8 cellular contexts compared by ENCODE assay signal in the genomic region with DNA sequence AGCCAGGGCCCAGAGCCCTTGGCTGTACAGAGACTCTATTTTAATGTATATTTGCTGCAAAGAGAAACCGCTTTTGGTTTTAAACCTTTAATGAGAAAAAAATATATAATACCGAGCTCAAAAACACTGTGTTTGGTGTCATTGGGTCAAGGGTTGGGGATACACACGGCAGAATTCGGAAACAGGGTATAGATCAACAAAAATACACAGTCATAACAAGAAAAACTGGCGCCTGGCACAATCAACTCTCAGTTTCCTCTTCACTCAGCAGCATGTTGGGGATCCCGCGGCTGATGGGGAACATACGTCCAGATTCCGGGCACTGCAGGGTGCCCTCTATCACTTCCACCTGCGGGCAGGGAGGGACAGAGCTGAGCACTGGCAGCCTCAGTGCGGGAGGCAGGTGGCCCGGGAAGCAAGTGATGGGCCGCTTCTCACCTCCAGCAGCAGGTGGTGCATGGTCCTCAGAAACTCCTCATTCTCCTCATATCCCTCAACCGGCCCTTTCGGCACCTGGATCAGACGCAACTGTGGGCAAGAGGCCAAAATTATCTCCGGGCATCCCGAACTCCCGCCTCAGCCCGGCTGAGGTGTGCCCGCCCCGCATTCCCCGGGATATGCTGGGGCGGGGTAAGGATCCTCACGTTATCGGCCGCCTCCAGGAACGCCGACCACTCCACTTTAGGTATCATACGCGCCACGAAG. TPM values are rescaled to one million over a fixed set of nuclear protein-coding genes. Genes with fewer than 3 reads are reported as not detected.
DNase-seq lines count a peak whose midpoint lies in the region; ATAC-seq and TF ChIP-seq lines count a peak whose summit lies in the region.
"Not testable (repeated sequence)": the region's sequence is repeated elsewhere in the genome, so short reads cannot be mapped to it uniquely, and the experiment has no call there.

No MANE protein-coding gene starts in this region.

- H3F3A ChIP-seq in MM.1S (ENCODE audit: insufficient read depth, low read length) = peaks cover 39% of the 10 kb centered on the region

- peaks cover 56% of the 10 kb centered on the region for H3K79me2 ChIP-seq in MM.1S (ENCODE audit: low read length)

- H3K27ac Mint-ChIP-seq in CD8-positive, alpha-beta memory T cell = peak overlapping the region; percentile 98 to 100 (median 99)
- peak overlapping the region; percentile 99 for H3K27ac Mint-ChIP-seq in activated naive CD8-positive, alpha-beta T cell
- H3K27ac Mint-ChIP-seq in mesothelial cell of epicardium = peak overlapping the region; percentile 100
- peak overlapping the region; percentile 100 for H3K27ac Mint-ChIP-seq in stimulated activated naive B cell treated with anti-CD40 and anti-IgM and Interleukin-4, amounts not matched to agents 10 μg/mL and 1 μg/mL and 100 μg/mL, for 72 hours

- H3K27ac ChIP-seq in CD8-positive, alpha-beta memory T cell (ENCODE audit: low read depth, low read length) = peak overlapping the region; percentile 97
- H3K27ac ChIP-seq in MM.1S (ENCODE audit: low read length) = peak overlapping the region; percentile 100
- H3K27ac ChIP-seq in esophagus muscularis mucosa (replicated peaks in 1 of 4) = peak overlapping the region; percentile 94 to 99 (median 96)

- peaks cover 14% of the 10 kb centered on the region for H3K4me1 ChIP-seq in CD8-positive, alpha-beta memory T cell (ENCODE audit: insufficient read depth, low read length)
- H3K4me1 ChIP-seq in MM.1S (ENCODE audit: low read length) = not testable (repeated sequence)
- peaks cover 27 to 59% (median 42%) of the 10 kb centered on the region in 4 donors for H3K4me1 ChIP-seq in esophagus muscularis mucosa

- peak overlapping the region; percentile 42 for H3K4me2 ChIP-seq in MM.1S (ENCODE audit: low read depth, low read length)

- 21% methylated on average over 12 of the region's 32 CpGs for WGBS in esophagus muscularis mucosa

- H3K4me3 Mint-ChIP-seq in CD8-positive, alpha-beta memory T cell = peak overlapping the region; percentile 89 to 97 (median 94)
- peak overlapping the region; percentile 97 for H3K4me3 Mint-ChIP-seq in activated naive CD8-positive, alpha-beta T cell
- H3K4me3 Mint-ChIP-seq in mesothelial cell of epicardium = peak overlapping the region; percentile 93
- H3K4me3 Mint-ChIP-seq in stimulated activated naive B cell treated with anti-CD40 and anti-IgM and Interleukin-4, amounts not matched to agents 10 μg/mL and 1 μg/mL and 100 μg/mL, for 72 hours = peak overlapping the region; percentile 94 to 96

- CTCF ChIA-PET in CD8-positive, alpha-beta memory T cell (lab: Charles Lee) = interaction anchor here (0.9 to 3.6 kb wide), 19 partner anchors 12 to 427 kb away, joined by 3 to 61 read pairs (median 4); partner anchors contain the start of genes BAD, CATSPERZ, CCDC88B and ESRRA

- not testable (repeated sequence) for TF ChIP-seq EP300 in esophagus muscularis mucosa (IDR thresholded peaks at IDR 0.05)

- peak overlapping the region; percentile 77 for H3K4me3 ChIP-seq in CD8-positive, alpha-beta memory T cell (ENCODE audit: low read length)
- H3K4me3 ChIP-seq in MM.1S (ENCODE audit: low read length) (peak overlapping the region; percentile 78), esophagus muscularis mucosa (peak overlapping the region; percentile 79 to 95 (median 82))

- TF ChIP-seq POLR2A in esophagus muscularis mucosa (IDR thresholded peaks at IDR 0.05; ENCODE audit: low read depth) = not testable (repeated sequence)

- peak overlapping the region; percentile 92 for H3K9ac ChIP-seq in MM.1S (ENCODE audit: low read length)

- peaks cover 4 to 67% (median 10%) of the 10 kb centered on the region in 3 donors for H3K36me3 Mint-ChIP-seq in CD8-positive, alpha-beta memory T cell
- peaks cover 10% of the 10 kb centered on the region for H3K36me3 Mint-ChIP-seq in activated naive CD8-positive, alpha-beta T cell
- not testable (repeated sequence) for H3K36me3 Mint-ChIP-seq in mesothelial cell of epicardium
- peaks cover 55 to 60% of the 10 kb centered on the region in 2 donors for H3K36me3 Mint-ChIP-seq in stimulated activated naive B cell treated with anti-CD40 and anti-IgM and Interleukin-4, amounts not matched to agents 10 μg/mL and 1 μg/mL and 100 μg/mL, for 72 hours

- H3K36me3 ChIP-seq in CD8-positive, alpha-beta memory T cell (ENCODE audit: insufficient read depth, low read length); MM.1S (replicated peaks; ENCODE audit: insufficient read depth, low read length): not testable (repeated sequence)
- H3K36me3 ChIP-seq in esophagus muscularis mucosa = peaks cover 17 to 49% (median 47%) of the 10 kb centered on the region in 4 donors

- TF ChIP-seq CTCF in MM.1S (IDR thresholded peaks at IDR 0.05; ENCODE audit: low read length) = peak; percentile 41
- not testable (repeated sequence) for TF ChIP-seq CTCF in esophagus muscularis mucosa (IDR thresholded peaks at IDR 0.05); mesothelial cell of epicardium (IDR thresholded peaks at IDR 0.05; ENCODE audit: unreplicated experiment)

- intact Hi-C loops in esophagus muscularis mucosa (cut with DNase I) = not testable (repeated sequence)

- not testable (repeated sequence) for H3K9me3 Mint-ChIP-seq in CD8-positive, alpha-beta memory T cell; activated naive CD8-positive, alpha-beta T cell (ENCODE audit: low read depth); mesothelial cell of epicardium; stimulated activated naive B cell treated with anti-CD40 and anti-IgM and Interleukin-4, amounts not matched to agents 10 μg/mL and 1 μg/mL and 100 μg/mL, for 72 hours

- peak in 3 of 5 donors; percentile 37 to 64 (median 39) for DNase-seq in CD8-positive, alpha-beta memory T cell
- DNase-seq in MM.1S = peak; percentile 74
- peak; percentile 31 for DNase-seq in SHP77 treated with DMSO at 0.1 percent for 48 hours (lab: John Stamatoyannopoulos, UW)
- DNase-seq in esophagus muscularis mucosa (ENCODE audit: extremely low spot score); mesothelial cell of epicardium (ENCODE audit: low spot score in 2 of 2, unreplicated experiment in 2 of 2); stimulated activated naive B cell treated with anti-CD40 and anti-IgM and Interleukin-4, amounts not matched to agents 10 μg/mL and 1 μg/mL and 100 μg/mL, for 72 hours: not testable (repeated sequence)

- peak; percentile 6 for ATAC-seq in GM21576 (IDR thresholded peaks at IDR 0.05; ENCODE audit: unreplicated experiment)
- peak; percentile 2 to 15 for ATAC-seq in stimulated activated naive B cell treated with anti-CD40 and anti-IgM and Interleukin-4, amounts not matched to agents 10 μg/mL and 1 μg/mL and 100 μg/mL, for 72 hours (replicated peaks)

- not testable (repeated sequence) for H3K27me3 Mint-ChIP-seq in CD8-positive, alpha-beta memory T cell; activated naive CD8-positive, alpha-beta T cell; mesothelial cell of epicardium (ENCODE audit: low read depth); stimulated activated naive B cell treated with anti-CD40 and anti-IgM and Interleukin-4, amounts not matched to agents 10 μg/mL and 1 μg/mL and 100 μg/mL, for 72 hours

- H4K20me1 ChIP-seq in MM.1S (ENCODE audit: insufficient read depth, low read length) = not testable (repeated sequence)

- peaks cover 36 to 52% (median 37%) of the 10 kb centered on the region in 3 donors for H3K4me1 Mint-ChIP-seq in CD8-positive, alpha-beta memory T cell
- H3K4me1 Mint-ChIP-seq in activated naive CD8-positive, alpha-beta T cell (ENCODE audit: low read depth) = peaks cover 38% of the 10 kb centered on the region
- H3K4me1 Mint-ChIP-seq in mesothelial cell of epicardium = peaks cover 33% of the 10 kb centered on the region
- H3K4me1 Mint-ChIP-seq in stimulated activated naive B cell treated with anti-CD40 and anti-IgM and Interleukin-4, amounts not matched to agents 10 μg/mL and 1 μg/mL and 100 μg/mL, for 72 hours = peaks cover 42 to 72% of the 10 kb centered on the region in 2 donors

- H3K9me2 ChIP-seq in MM.1S (replicated peaks; ENCODE audit: insufficient read depth, low read length) = not testable (repeated sequence)

- POLR2A ChIA-PET in CD8-positive, alpha-beta memory T cell (lab: Charles Lee) = interaction anchor here (0.9 to 3.4 kb wide), 16 partner anchors 10 to 1461 kb away, joined by 3 to 42 read pairs (median 10); partner anchors contain the start of genes BAD, CCDC88B, ESRRA and FERMT3

- not testable (repeated sequence) for H3K27me3 ChIP-seq in CD8-positive, alpha-beta memory T cell (ENCODE audit: insufficient read depth, low read length, poor library complexity, severe bottlenecking); MM.1S (replicated peaks; ENCODE audit: insufficient read depth, low read length); esophagus muscularis mucosa

- H3K9me3 ChIP-seq in CD8-positive, alpha-beta memory T cell (ENCODE audit: low read length); MM.1S (replicated peaks; ENCODE audit: insufficient read depth, low read length); esophagus muscularis mucosa: not testable (repeated sequence)

- H2AFZ ChIP-seq in MM.1S (ENCODE audit: low read length) = peak overlapping the region; percentile 2

RNA-seq across cellular contexts. Expression of gene TRMT112, which starts 0.6 kb away (rescaled TPM):
- total RNA-seq in CD8-positive, alpha-beta memory T cell = 100 to 1,000 TPM; 327 to 332 TPM
- 467 TPM for polyA plus RNA-seq in CD8-positive, alpha-beta memory T cell
- total RNA-seq in esophagus muscularis mucosa = 100 to 1,000 TPM; 202 to 281 (median 212) TPM
- 178 to 201 TPM (median 184 TPM) in 3 replicates for total RNA-seq in mesothelial cell of epicardium

RNA-seq across cellular contexts. Expression of gene PRDX5, which starts 1.1 kb away (rescaled TPM):
- total RNA-seq in CD8-positive, alpha-beta memory T cell = 100 to 1,000 TPM; 114 to 126 TPM
- 170 TPM for polyA plus RNA-seq in CD8-positive, alpha-beta memory T cell
- total RNA-seq in esophagus muscularis mucosa (100 to 1,000 TPM; 144 to 178 (median 155) TPM), mesothelial cell of epicardium (134 to 139 TPM (median 139 TPM) in 3 replicates)

RNA-seq across cellular contexts. Expression of gene ESRRA, which starts 11.4 kb away (rescaled TPM):
- 10 to 100 TPM; 52.2 to 54.3 TPM for total RNA-seq in CD8-positive, alpha-beta memory T cell
- 11.9 TPM for polyA plus RNA-seq in CD8-positive, alpha-beta memory T cell
- total RNA-seq in esophagus muscularis mucosa = 10 to 100 TPM; 63.5 to 95.8 (median 76.1) TPM
- 23.2 to 26.6 TPM (median 26.4 TPM) in 3 replicates for total RNA-seq in mesothelial cell of epicardium

RNA-seq across cellular contexts. Expression of gene CATSPERZ, which starts 16.6 kb away (rescaled TPM):
- not detected for total RNA-seq in CD8-positive, alpha-beta memory T cell
- polyA plus RNA-seq in CD8-positive, alpha-beta memory T cell = not detected
- total RNA-seq in esophagus muscularis mucosa (under 1 TPM in 1 of 4 donors, not detected in 3; 0.80 TPM), mesothelial cell of epicardium (0.47 TPM in 1 of 3 replicates, not detected in the others)

RNA-seq across cellular contexts. Expression of gene CCDC88B, which starts 23.2 kb away (rescaled TPM):
- total RNA-seq in CD8-positive, alpha-beta memory T cell = 100 to 1,000 TPM; 101 to 105 TPM
- 45.6 TPM for polyA plus RNA-seq in CD8-positive, alpha-beta memory T cell
- total RNA-seq in esophagus muscularis mucosa = 10 to 100 TPM in 1 of 4 donors, 1 to 10 TPM in 3; 7.0 to 12.5 (median 8.2) TPM
- 10.1 to 12.0 TPM (median 11.5 TPM) in 3 replicates for total RNA-seq in mesothelial cell of epicardium
